ENCODE assay signal across 19 cellular contexts in the genomic region with DNA sequence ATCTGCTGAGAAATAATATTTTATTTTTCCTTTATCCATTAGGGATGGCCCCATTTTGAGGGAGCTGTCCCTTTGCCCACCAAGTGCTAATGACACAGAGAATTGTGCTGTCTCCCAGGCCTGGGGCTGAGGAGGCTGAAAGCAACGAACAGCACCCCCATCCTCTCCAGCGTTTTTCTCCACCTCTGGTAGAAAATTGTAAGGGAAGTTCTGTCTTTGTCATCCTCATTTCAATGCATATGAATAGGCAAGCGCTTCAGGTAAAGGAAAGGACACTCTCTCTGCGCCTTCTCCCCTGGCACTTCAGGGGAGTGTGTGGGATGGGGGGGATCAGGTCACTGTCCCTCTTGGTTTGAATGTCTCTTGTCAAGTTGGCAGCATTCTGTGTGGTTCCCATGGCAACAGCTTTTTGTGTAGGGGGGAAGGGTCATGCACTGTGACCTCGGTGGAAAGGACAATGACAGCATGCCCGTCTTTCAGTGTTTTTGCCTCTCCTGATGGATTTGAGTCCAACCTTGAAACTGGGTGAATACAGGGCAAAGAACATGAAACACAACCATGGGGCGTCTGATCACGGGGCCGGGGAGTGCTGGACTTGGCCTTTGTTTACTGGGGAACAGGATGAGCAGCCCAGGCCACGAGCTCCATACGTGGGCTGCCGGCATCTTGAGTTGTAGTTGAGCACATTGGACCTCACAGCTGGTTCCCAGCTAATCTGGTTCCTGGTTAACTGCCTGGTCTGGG.
A peak's percentile ranks its signal among the peaks of the same experiment; 100 is the strongest.
DNase-seq lines count a peak whose midpoint lies in the region; ATAC-seq and TF ChIP-seq lines count a peak whose summit lies in the region.
"Had no signal": no experiment of that assay in that cellular context is flagged by ENCODE, and none has a peak within 500 bp of the region (broad histone marks: within the 10 kb centered on the region; RNA-seq: fewer than 3 reads in every experiment).

No MANE protein-coding gene starts in this region.

- no peaks in the 10 kb centered on the region for H3K79me1 ChIP-seq in neuronal stem cell (ENCODE audit: low read depth, low read length)

- no peak overlapping the region for H3K14ac ChIP-seq in neuronal stem cell (ENCODE audit: low read length)

- peak; percentile 52 for DNase-seq in H7
- DNase-seq in WTC11 (ENCODE audit: low spot score) = no peak
- DNase-seq in iPS-NIHi7 (ENCODE audit: extremely low spot score) = peak; percentile 30
- peak; percentile 87 for DNase-seq in neuronal stem cell (ENCODE audit: low spot score)
- DNase-seq in NCI-H2107 (lab: John Stamatoyannopoulos, UW) = no peak
- no peak for DNase-seq in GM13976 (ENCODE audit: low spot score)
- no peak for DNase-seq in COLO668 (lab: John Stamatoyannopoulos, UW; ENCODE audit: unreplicated experiment)
- DNase-seq: CD8-positive, alpha-beta memory T cell; GDM1; KG1; NCI-H1105; NCI-H146; NCI-H2029; NCI-H226; NCI-H510A treated with DMSO at 0.1 percent for 48 hours; Right ventricle myocardium superior had no signal

- H3K9ac ChIP-seq in neuronal stem cell (ENCODE audit: low read depth, low read length, poor library complexity) = no peak overlapping the region

- H2BK12ac ChIP-seq in neuronal stem cell (ENCODE audit: low read length) = no peak overlapping the region

- H3K36me3 Mint-ChIP-seq in WTC11 = peaks cover 5% of the 10 kb centered on the region

- H3K4me3 ChIP-seq in H7 (ENCODE audit: insufficient read depth, low read depth, low read length) (no peak overlapping the region), neuronal stem cell (ENCODE audit: low read length in 2 of 2) (no peak overlapping the region)
- H3K4me3 ChIP-seq: HAP-1 had no signal

- in situ Hi-C loops in GM13976 (cut with MboI; ENCODE audit: low sequenced_read_pairs, unreplicated experiment) = no loop called here

- H3K27ac ChIP-seq in neuronal stem cell (replicated peaks; ENCODE audit: low read length) = no peak overlapping the region
- H3K27ac ChIP-seq: C4-2B, HL-60 had no signal

- no peak overlapping the region for H4K91ac ChIP-seq in neuronal stem cell (ENCODE audit: low read depth, low read length, poor library complexity)

- TF ChIP-seq CTCF in WTC11 (IDR thresholded peaks at IDR 0.05) = no peak
- TF ChIP-seq CTCF in GM13976 (IDR thresholded peaks at IDR 0.05; ENCODE audit: borderline replicate concordance, control extremely low read depth, extremely low read depth, insufficient read depth, missing control alignments) = no peak

- ATAC-seq in WTC11 = no peak; the same call in none of the 2 replicates

- peaks cover 2 to 10% of the 10 kb centered on the region in 2 donors for H3K9me3 ChIP-seq in neuronal stem cell (replicated peaks in 1 of 2; ENCODE audit: control insufficient read depth in 2 of 2, insufficient read depth in 1 of 2, low read depth in 1 of 2, low read length in 2 of 2)
- H3K9me3 ChIP-seq: HAP-1 had no signal

- no peak overlapping the region for H4K8ac ChIP-seq in neuronal stem cell (ENCODE audit: low read depth, low read length)

- no peak overlapping the region for H2AK5ac ChIP-seq in neuronal stem cell (ENCODE audit: low read depth, low read length)

- peaks cover 1% of the 10 kb centered on the region; the same call in 1 of the 2 replicates for H3K27me3 ChIP-seq in H7 (ENCODE audit: control insufficient read depth, insufficient read depth, low read length)
- H3K27me3 ChIP-seq in neuronal stem cell (ENCODE audit: control insufficient read depth in 3 of 3, insufficient read depth in 3 of 3, low read depth in 1 of 3, low read length in 3 of 3) = peaks cover 0 to 1% (median 1%) of the 10 kb centered on the region in 3 experiments

- no peak overlapping the region for H3K4ac ChIP-seq in neuronal stem cell (ENCODE audit: low read length)

- H2BK15ac ChIP-seq in neuronal stem cell (ENCODE audit: low read length) = no peak overlapping the region

- POLR2A ChIA-PET in WTC11 (lab: Charles Lee) = no interaction called here

- peak overlapping the region; percentile 32 for H3K4me2 ChIP-seq in neuronal stem cell (ENCODE audit: insufficient read depth, low read length, poor library complexity, severe bottlenecking)

- H3K36me3 ChIP-seq in H7 (replicated peaks; ENCODE audit: control insufficient read depth, insufficient read depth, low read length) (no peaks in the 10 kb centered on the region), neuronal stem cell (replicated peaks in 1 of 2; ENCODE audit: control insufficient read depth in 2 of 2, insufficient read depth in 2 of 2, low read length in 2 of 2) (no peaks in the 10 kb centered on the region)
- H3K36me3 ChIP-seq: HAP-1 had no signal

- peak overlapping the region; percentile 71 for H3K27ac Mint-ChIP-seq in WTC11

- no peak overlapping the region for H2BK120ac ChIP-seq in neuronal stem cell (ENCODE audit: low read depth, low read length)

- H3K4me1 Mint-ChIP-seq in WTC11 = peaks cover 78% of the 10 kb centered on the region

- CTCF ChIA-PET in WTC11 (lab: Charles Lee) = interaction anchor here (1.0 kb wide), 1 partner anchor 17 kb away, joined by 3 read pairs; no protein-coding TSS in a partner anchor

- peaks cover 14% of the 10 kb centered on the region for H3K27me3 Mint-ChIP-seq in WTC11 (ENCODE audit: low read depth)

- H3K9me3 Mint-ChIP-seq in WTC11 = peaks cover 8% of the 10 kb centered on the region

- peak overlapping the region; percentile 44 for H2AFZ ChIP-seq in neuronal stem cell (ENCODE audit: low read length)

- H3K23ac ChIP-seq in neuronal stem cell (ENCODE audit: low read depth, low read length, poor library complexity) = no peak overlapping the region

- peak overlapping the region; percentile 20 for H3K18ac ChIP-seq in neuronal stem cell (ENCODE audit: low read length)

- no CpG with 5 or more reads among the region's 12 CpGs for WGBS in neuronal stem cell (ENCODE audit: extremely low coverage in 2 of 2, insufficient read length in 2 of 2, insufficient replicate concordance in 1 of 2), 2 donors

- H2BK5ac ChIP-seq in neuronal stem cell (ENCODE audit: low read length) = no peak overlapping the region

- H3K4me3 Mint-ChIP-seq in WTC11 = peak overlapping the region; percentile 21
- H3K4me3 Mint-ChIP-seq: CD8-positive, alpha-beta memory T cell had no signal

- peaks cover 29 to 40% of the 10 kb centered on the region in 2 donors for H3K4me1 ChIP-seq in neuronal stem cell (ENCODE audit: control insufficient read depth in 2 of 2, insufficient read depth in 1 of 2, low read depth in 1 of 2, low read length in 2 of 2)
- H3K4me1 ChIP-seq: HAP-1 had no signal

TF ChIP-seq in WTC11, 78 proteins besides CTCF, POLR2A, EP300 and RAD21:
- TF ChIP-seq EMX1 (CRISPR knock-in tag; IDR thresholded peaks at IDR 0.05) (no peak), OVOL2 (CRISPR knock-in tag; IDR thresholded peaks at IDR 0.05; ENCODE audit: borderline replicate concordance) (no peak), ZNF232 (CRISPR knock-in tag; IDR thresholded peaks at IDR 0.05) (no peak), ZNF219 (CRISPR knock-in tag; IDR thresholded peaks at IDR 0.05; ENCODE audit: borderline replicate concordance) (no peak), RORB (CRISPR knock-in tag; IDR thresholded peaks at IDR 0.05) (no peak), FOXJ3 (CRISPR knock-in tag; IDR thresholded peaks at IDR 0.05; ENCODE audit: borderline replicate concordance) (no peak), ZNF317 (CRISPR knock-in tag; IDR thresholded peaks at IDR 0.05; ENCODE audit: borderline replicate concordance, low read depth) (no peak)
- TF ChIP-seq, protein P1, sequence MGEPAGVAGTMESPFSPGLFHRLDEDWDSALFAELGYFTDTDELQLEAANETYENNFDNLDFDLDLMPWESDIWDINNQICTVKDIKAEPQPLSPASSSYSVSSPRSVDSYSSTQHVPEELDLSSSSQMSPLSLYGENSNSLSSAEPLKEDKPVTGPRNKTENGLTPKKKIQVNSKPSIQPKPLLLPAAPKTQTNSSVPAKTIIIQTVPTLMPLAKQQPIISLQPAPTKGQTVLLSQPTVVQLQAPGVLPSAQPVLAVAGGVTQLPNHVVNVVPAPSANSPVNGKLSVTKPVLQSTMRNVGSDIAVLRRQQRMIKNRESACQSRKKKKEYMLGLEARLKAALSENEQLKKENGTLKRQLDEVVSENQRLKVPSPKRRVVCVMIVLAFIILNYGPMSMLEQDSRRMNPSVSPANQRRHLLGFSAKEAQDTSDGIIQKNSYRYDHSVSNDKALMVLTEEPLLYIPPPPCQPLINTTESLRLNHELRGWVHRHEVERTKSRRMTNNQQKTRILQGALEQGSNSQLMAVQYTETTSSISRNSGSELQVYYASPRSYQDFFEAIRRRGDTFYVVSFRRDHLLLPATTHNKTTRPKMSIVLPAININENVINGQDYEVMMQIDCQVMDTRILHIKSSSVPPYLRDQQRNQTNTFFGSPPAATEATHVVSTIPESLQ (CRISPR knock-in tag; IDR thresholded peaks at IDR 0.05) = no peak

Comparison
In these comparisons a context has a peak if more than half of its experiments do, and no peak if none do; other contexts are left out.
1. DNase-seq: peak in H7 (single experiment), iPS-NIHi7 (single experiment) and neuronal stem cell (single experiment); none in WTC11 (single experiment), NCI-H2107 (single experiment), GM13976 (single experiment) and COLO668 (single experiment).